In the genomic region with DNA sequence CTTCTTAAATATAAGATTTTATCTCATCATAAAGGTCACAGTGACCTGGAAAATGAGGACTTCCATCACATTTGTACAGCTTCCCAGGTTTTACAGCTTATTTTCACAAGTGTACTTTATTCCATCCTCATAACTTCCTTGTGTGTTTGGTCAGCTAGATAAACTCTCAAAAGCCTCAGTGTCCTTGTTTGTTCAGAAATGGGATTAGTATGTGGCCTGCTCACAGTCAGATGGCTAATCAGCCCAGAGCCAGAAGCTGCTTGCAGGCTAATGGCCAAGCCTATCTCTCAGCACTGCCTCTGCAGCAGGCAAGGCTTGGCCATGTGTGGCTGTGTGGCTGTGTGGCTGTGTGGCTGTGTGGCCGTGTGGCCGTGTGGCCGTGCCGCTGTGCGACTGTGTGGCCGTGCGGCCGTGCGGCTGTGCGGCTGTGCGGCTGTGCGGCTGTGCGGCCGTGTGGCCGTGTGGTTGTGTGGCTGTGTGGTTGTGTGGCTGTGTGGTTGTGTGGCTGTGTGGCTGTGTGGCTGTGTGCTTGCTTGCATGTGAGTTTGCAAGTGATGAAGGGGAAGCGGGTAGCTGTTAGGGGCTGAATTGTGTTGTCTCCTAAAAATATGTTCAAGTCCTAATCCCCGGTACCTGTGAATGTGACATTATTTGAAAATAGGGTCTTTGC, we compare ENCODE assay signal across 1 cellular context.
A peak's percentile ranks its signal among the peaks of the same experiment; 100 is the strongest.
TF ChIP-seq lines count a peak whose summit lies in the region.

No MANE protein-coding gene starts in this region.

TF ChIP-seq in K562, 482 proteins besides CTCF, POLR2A, EP300 and RAD21 (continued from another document and continues in another):
- TF ChIP-seq ZC3H4 (CRISPR knock-in tag; IDR thresholded peaks at IDR 0.05; ENCODE audit: borderline replicate concordance) (no peak), SMARCE1 (IDR thresholded peaks at IDR 0.05) (peak; percentile 74; the same call in 1 of the 2 replicates), POLR2AphosphoS5 (IDR thresholded peaks at IDR 0.05; ENCODE audit: control insufficient read depth, insufficient read depth, low read depth, low read length) (peak; percentile 98), ASH1L (IDR thresholded peaks at IDR 0.05; ENCODE audit: borderline replicate concordance, low read depth, partially characterized antibody) (no peak), NCOA2 (IDR thresholded peaks at IDR 0.05; ENCODE audit: partially characterized antibody in 2 of 2) (no peak), PRMT5 (CRISPR knock-in tag; IDR thresholded peaks at IDR 0.05) (no peak), RBM39 (optimal IDR thresholded peaks at IDR 0.05; ENCODE audit: low read depth, low read length) (no peak), THRAP3 (IDR thresholded peaks at IDR 0.05; ENCODE audit: borderline replicate concordance) (no peak), MEIS2 (IDR thresholded peaks at IDR 0.05; ENCODE audit: partially characterized antibody) (peak; percentile 77), BCOR (IDR thresholded peaks at IDR 0.05) (peak; percentile 69), SREBF1 (IDR thresholded peaks at IDR 0.05; ENCODE audit: borderline replicate concordance, low read depth, low read length) (no peak), PHTF2 (CRISPR knock-in tag; IDR thresholded peaks at IDR 0.05) (no peak), EZH2 (IDR thresholded peaks at IDR 0.05; ENCODE audit: borderline replicate concordance, low read depth, low read length) (no peak), KLF13 (tag; IDR thresholded peaks at IDR 0.05; ENCODE audit: borderline replicate concordance, low read depth) (no peak), BRCA1 (IDR thresholded peaks at IDR 0.05) (no peak), BRCA1 (CRISPR knock-in tag; IDR thresholded peaks at IDR 0.05) (no peak), CREBBP (IDR thresholded peaks at IDR 0.05; ENCODE audit: low read depth, low read length) (no peak), TAL1 (IDR thresholded peaks at IDR 0.05) (peak; percentile 97), ZNF12 (CRISPR knock-in tag; IDR thresholded peaks at IDR 0.05) (no peak), MCM2 (IDR thresholded peaks at IDR 0.05; ENCODE audit: low read depth) (no peak), SRSF7 (optimal IDR thresholded peaks at IDR 0.05; ENCODE audit: low read depth, low read length) (no peak), BCL6 (CRISPR knock-in tag; IDR thresholded peaks at IDR 0.05) (no peak), ZC3H11A (IDR thresholded peaks at IDR 0.05; ENCODE audit: low read depth, low read length) (no peak), MXI1 (IDR thresholded peaks at IDR 0.05; ENCODE audit: low read depth, low read length) (0 out of 2 replicates have a peak, but pooled peaks have one; percentile 16), ARNT (IDR thresholded peaks at IDR 0.05) (peak in 1 of 2 experiments; percentile 48; a peak in 1 of 4 replicates)
- TF ChIP-seq, protein P1, sequence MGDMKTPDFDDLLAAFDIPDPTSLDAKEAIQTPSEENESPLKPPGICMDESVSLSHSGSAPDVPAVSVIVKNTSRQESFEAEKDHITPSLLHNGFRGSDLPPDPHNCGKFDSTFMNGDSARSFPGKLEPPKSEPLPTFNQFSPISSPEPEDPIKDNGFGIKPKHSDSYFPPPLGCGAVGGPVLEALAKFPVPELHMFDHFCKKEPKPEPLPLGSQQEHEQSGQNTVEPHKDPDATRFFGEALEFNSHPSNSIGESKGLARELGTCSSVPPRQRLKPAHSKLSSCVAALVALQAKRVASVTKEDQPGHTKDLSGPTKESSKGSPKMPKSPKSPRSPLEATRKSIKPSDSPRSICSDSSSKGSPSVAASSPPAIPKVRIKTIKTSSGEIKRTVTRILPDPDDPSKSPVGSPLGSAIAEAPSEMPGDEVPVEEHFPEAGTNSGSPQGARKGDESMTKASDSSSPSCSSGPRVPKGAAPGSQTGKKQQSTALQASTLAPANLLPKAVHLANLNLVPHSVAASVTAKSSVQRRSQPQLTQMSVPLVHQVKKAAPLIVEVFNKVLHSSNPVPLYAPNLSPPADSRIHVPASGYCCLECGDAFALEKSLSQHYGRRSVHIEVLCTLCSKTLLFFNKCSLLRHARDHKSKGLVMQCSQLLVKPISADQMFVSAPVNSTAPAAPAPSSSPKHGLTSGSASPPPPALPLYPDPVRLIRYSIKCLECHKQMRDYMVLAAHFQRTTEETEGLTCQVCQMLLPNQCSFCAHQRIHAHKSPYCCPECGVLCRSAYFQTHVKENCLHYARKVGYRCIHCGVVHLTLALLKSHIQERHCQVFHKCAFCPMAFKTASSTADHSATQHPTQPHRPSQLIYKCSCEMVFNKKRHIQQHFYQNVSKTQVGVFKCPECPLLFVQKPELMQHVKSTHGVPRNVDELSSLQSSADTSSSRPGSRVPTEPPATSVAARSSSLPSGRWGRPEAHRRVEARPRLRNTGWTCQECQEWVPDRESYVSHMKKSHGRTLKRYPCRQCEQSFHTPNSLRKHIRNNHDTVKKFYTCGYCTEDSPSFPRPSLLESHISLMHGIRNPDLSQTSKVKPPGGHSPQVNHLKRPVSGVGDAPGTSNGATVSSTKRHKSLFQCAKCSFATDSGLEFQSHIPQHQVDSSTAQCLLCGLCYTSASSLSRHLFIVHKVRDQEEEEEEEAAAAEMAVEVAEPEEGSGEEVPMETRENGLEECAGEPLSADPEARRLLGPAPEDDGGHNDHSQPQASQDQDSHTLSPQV (IDR thresholded peaks at IDR 0.05), result 0 out of 2 replicates have a peak, but pooled peaks have one; percentile 11
- TF ChIP-seq, protein P2, sequence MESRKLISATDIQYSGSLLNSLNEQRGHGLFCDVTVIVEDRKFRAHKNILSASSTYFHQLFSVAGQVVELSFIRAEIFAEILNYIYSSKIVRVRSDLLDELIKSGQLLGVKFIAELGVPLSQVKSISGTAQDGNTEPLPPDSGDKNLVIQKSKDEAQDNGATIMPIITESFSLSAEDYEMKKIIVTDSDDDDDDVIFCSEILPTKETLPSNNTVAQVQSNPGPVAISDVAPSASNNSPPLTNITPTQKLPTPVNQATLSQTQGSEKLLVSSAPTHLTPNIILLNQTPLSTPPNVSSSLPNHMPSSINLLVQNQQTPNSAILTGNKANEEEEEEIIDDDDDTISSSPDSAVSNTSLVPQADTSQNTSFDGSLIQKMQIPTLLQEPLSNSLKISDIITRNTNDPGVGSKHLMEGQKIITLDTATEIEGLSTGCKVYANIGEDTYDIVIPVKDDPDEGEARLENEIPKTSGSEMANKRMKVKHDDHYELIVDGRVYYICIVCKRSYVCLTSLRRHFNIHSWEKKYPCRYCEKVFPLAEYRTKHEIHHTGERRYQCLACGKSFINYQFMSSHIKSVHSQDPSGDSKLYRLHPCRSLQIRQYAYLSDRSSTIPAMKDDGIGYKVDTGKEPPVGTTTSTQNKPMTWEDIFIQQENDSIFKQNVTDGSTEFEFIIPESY (CRISPR knock-in tag; IDR thresholded peaks at IDR 0.05), result peak; percentile 5; the same call in 1 of the 2 replicates
- TF ChIP-seq, protein P3, sequence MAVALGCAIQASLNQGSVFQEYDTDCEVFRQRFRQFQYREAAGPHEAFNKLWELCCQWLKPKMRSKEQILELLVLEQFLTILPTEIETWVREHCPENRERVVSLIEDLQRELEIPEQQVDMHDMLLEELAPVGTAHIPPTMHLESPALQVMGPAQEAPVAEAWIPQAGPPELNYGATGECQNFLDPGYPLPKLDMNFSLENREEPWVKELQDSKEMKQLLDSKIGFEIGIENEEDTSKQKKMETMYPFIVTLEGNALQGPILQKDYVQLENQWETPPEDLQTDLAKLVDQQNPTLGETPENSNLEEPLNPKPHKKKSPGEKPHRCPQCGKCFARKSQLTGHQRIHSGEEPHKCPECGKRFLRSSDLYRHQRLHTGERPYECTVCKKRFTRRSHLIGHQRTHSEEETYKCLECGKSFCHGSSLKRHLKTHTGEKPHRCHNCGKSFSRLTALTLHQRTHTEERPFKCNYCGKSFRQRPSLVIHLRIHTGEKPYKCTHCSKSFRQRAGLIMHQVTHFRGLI (CRISPR knock-in tag; IDR thresholded peaks at IDR 0.05), result no peak
- TF ChIP-seq, protein P4, sequence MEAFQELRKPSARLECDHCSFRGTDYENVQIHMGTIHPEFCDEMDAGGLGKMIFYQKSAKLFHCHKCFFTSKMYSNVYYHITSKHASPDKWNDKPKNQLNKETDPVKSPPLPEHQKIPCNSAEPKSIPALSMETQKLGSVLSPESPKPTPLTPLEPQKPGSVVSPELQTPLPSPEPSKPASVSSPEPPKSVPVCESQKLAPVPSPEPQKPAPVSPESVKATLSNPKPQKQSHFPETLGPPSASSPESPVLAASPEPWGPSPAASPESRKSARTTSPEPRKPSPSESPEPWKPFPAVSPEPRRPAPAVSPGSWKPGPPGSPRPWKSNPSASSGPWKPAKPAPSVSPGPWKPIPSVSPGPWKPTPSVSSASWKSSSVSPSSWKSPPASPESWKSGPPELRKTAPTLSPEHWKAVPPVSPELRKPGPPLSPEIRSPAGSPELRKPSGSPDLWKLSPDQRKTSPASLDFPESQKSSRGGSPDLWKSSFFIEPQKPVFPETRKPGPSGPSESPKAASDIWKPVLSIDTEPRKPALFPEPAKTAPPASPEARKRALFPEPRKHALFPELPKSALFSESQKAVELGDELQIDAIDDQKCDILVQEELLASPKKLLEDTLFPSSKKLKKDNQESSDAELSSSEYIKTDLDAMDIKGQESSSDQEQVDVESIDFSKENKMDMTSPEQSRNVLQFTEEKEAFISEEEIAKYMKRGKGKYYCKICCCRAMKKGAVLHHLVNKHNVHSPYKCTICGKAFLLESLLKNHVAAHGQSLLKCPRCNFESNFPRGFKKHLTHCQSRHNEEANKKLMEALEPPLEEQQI (IDR thresholded peaks at IDR 0.05), result peak; percentile 73; the same call in 1 of the 2 replicates
- TF ChIP-seq, protein P5, sequence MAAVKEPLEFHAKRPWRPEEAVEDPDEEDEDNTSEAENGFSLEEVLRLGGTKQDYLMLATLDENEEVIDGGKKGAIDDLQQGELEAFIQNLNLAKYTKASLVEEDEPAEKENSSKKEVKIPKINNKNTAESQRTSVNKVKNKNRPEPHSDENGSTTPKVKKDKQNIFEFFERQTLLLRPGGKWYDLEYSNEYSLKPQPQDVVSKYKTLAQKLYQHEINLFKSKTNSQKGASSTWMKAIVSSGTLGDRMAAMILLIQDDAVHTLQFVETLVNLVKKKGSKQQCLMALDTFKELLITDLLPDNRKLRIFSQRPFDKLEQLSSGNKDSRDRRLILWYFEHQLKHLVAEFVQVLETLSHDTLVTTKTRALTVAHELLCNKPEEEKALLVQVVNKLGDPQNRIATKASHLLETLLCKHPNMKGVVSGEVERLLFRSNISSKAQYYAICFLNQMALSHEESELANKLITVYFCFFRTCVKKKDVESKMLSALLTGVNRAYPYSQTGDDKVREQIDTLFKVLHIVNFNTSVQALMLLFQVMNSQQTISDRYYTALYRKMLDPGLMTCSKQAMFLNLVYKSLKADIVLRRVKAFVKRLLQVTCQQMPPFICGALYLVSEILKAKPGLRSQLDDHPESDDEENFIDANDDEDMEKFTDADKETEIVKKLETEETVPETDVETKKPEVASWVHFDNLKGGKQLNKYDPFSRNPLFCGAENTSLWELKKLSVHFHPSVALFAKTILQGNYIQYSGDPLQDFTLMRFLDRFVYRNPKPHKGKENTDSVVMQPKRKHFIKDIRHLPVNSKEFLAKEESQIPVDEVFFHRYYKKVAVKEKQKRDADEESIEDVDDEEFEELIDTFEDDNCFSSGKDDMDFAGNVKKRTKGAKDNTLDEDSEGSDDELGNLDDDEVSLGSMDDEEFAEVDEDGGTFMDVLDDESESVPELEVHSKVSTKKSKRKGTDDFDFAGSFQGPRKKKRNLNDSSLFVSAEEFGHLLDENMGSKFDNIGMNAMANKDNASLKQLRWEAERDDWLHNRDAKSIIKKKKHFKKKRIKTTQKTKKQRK (IDR thresholded peaks at IDR 0.05; ENCODE audit: borderline replicate concordance, low read depth, low read length), result no peak
- TF ChIP-seq, protein P6, sequence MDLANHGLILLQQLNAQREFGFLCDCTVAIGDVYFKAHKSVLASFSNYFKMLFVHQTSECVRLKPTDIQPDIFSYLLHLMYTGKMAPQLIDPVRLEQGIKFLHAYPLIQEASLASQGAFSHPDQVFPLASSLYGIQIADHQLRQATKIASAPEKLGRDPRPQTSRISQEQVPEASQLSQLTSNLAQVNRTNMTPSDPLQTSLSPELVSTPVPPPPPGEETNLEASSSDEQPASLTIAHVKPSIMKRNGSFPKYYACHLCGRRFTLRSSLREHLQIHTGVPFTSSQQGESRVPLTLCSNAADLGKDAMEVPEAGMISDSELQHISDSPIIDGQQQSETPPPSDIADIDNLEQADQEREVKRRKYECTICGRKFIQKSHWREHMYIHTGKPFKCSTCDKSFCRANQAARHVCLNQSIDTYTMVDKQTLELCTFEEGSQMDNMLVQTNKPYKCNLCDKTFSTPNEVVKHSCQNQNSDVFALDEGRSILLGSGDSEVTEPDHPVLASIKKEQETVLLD (IDR thresholded peaks at IDR 0.05), result peak; percentile 39; the same call in 1 of the 2 replicates
- TF ChIP-seq, protein P7, sequence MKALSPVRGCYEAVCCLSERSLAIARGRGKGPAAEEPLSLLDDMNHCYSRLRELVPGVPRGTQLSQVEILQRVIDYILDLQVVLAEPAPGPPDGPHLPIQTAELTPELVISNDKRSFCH (CRISPR knock-in tag; IDR thresholded peaks at IDR 0.05), result no peak
- TF ChIP-seq, protein P7 (tag; IDR thresholded peaks at IDR 0.05), result no peak
- TF ChIP-seq, protein P8, sequence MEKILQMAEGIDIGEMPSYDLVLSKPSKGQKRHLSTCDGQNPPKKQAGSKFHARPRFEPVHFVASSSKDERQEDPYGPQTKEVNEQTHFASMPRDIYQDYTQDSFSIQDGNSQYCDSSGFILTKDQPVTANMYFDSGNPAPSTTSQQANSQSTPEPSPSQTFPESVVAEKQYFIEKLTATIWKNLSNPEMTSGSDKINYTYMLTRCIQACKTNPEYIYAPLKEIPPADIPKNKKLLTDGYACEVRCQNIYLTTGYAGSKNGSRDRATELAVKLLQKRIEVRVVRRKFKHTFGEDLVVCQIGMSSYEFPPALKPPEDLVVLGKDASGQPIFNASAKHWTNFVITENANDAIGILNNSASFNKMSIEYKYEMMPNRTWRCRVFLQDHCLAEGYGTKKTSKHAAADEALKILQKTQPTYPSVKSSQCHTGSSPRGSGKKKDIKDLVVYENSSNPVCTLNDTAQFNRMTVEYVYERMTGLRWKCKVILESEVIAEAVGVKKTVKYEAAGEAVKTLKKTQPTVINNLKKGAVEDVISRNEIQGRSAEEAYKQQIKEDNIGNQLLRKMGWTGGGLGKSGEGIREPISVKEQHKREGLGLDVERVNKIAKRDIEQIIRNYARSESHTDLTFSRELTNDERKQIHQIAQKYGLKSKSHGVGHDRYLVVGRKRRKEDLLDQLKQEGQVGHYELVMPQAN (IDR thresholded peaks at IDR 0.05; ENCODE audit: borderline replicate concordance), result no peak
- TF ChIP-seq, protein P9, sequence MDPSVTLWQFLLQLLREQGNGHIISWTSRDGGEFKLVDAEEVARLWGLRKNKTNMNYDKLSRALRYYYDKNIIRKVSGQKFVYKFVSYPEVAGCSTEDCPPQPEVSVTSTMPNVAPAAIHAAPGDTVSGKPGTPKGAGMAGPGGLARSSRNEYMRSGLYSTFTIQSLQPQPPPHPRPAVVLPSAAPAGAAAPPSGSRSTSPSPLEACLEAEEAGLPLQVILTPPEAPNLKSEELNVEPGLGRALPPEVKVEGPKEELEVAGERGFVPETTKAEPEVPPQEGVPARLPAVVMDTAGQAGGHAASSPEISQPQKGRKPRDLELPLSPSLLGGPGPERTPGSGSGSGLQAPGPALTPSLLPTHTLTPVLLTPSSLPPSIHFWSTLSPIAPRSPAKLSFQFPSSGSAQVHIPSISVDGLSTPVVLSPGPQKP (CRISPR knock-in tag; IDR thresholded peaks at IDR 0.05), result no peak
